In the genomic region with DNA sequence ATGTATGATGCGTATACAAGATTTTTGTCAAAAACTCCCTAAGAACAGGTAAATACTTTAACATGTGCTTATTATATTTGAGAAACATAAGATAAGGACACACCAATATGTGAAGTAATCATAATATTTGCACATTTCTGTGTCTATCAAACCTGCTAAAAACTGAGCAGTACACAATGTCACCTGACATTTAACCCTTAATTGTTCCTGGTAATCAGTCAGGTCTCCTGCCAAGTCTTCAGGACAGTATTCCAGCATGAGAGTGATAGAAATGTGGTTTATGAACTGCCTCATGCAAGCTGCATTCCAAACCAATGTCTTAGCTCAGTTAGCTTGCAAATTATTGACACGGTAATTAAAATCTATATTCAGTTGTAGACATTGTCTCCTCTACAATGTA, we compare ENCODE assay signal across 20 cellular contexts. TPM values are rescaled to one million over a fixed set of nuclear protein-coding genes. Genes with fewer than 3 reads are reported as not detected.
"Had no signal": no experiment of that assay in that cellular context is flagged by ENCODE, and none has a peak within 500 bp of the region (broad histone marks: within the 10 kb centered on the region; RNA-seq: fewer than 3 reads in every experiment).

No MANE protein-coding gene starts in this region.

- H3K4me3 Mint-ChIP-seq: naive thymus-derived CD8-positive, alpha-beta T cell had no signal

- H3K27ac ChIP-seq: coronary artery, heart right ventricle, pancreas, sigmoid colon, skin epidermis, suprapubic skin, tibial artery, upper lobe of left lung, uterus had no signal

- H3K27me3 ChIP-seq: upper lobe of left lung, uterus had no signal

- H3K4me1 ChIP-seq: pancreas, uterus had no signal

- H3K36me3 ChIP-seq: heart right ventricle, pancreas, sigmoid colon, suprapubic skin, tibial artery, upper lobe of left lung, uterus had no signal

- H3K27me3 Mint-ChIP-seq: progenitor cell of endocrine pancreas had no signal

- H3K9me3 ChIP-seq: heart right ventricle, mucosa of descending colon, pancreas, sigmoid colon, suprapubic skin, tibial artery, upper lobe of left lung, uterus had no signal

- H3K4me1 Mint-ChIP-seq: naive thymus-derived CD8-positive, alpha-beta T cell had no signal

- H3K36me3 Mint-ChIP-seq: naive thymus-derived CD8-positive, alpha-beta T cell had no signal

- H3K27ac Mint-ChIP-seq: naive thymus-derived CD8-positive, alpha-beta T cell; progenitor cell of endocrine pancreas had no signal

- H3K4me3 ChIP-seq: coronary artery, heart right ventricle, mucosa of descending colon, pancreas, sigmoid colon, skin epidermis, suprapubic skin, tibial artery, upper lobe of left lung, uterus had no signal

- DNase-seq: effector CD4-positive, alpha-beta T cell; heart right ventricle; hypothalamus; kidney glomerular epithelial cell; mammary epithelial cell; mucosa of descending colon; naive thymus-derived CD8-positive, alpha-beta T cell; occipital lobe; pancreas; retina; sigmoid colon; stimulated activated CD4-positive, alpha-beta T cell treated with anti-CD3 and anti-CD28 coated beads, Interleukin-12 subunit alpha, Interleukin-12 subunit beta, amount 100 ng/mL, for 4 hours; stimulated activated naive CD4-positive, alpha-beta T cell treated with Interleukin-2 at 50 U/mL for 16 hours; tibial artery; upper lobe of left lung; uterus had no signal

RNA-seq across cellular contexts. Expression of gene SOX5, which starts 4.2 kb away (rescaled TPM):
- total RNA-seq: naive thymus-derived CD8-positive, alpha-beta T cell had no signal
- polyA plus RNA-seq: mammary epithelial cell; naive thymus-derived CD8-positive, alpha-beta T cell had no signal
